In the genomic region with DNA sequence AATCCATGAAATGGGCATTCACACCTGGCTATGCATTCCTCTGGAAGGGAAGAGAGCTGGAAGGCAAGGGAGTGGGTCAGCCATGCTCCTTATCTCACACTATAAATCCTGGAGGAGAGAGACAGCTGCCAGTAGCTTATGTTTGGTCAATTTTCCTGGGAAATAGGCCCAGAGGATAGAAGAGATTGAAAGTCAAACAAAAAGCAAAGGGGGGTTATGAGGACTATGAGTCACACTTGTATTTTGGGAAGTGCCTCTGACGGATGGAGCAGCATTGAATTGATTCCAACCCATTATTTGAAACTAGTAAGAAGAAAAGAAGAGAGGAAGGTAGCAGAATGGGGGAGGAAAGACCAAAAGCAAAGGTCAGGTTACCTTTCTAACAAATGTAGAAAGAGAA, we compare ENCODE assay signal across 21 cellular contexts. TPM values are rescaled to one million over a fixed set of nuclear protein-coding genes. Genes with fewer than 3 reads are reported as not detected.
DNase-seq lines count a peak whose midpoint lies in the region; ATAC-seq, FAIRE-seq and TF ChIP-seq lines count a peak whose summit lies in the region.
"Had no signal": no experiment of that assay in that cellular context is flagged by ENCODE, and none has a peak within 500 bp of the region (broad histone marks: within the 10 kb centered on the region; RNA-seq: fewer than 3 reads in every experiment).

No MANE protein-coding gene starts in this region.

- BruUV-seq in HepG2 (replicated peaks; lab: Mats Ljungman, UMichigan) (no TSS peak), endothelial cell of umbilical vein (replicated peaks; lab: Mats Ljungman, UMichigan) (no TSS peak)

- dilution Hi-C loops in endothelial cell of umbilical vein (cut with MboI; ENCODE audit: extremely low pct_ligation_motif_present, low sequenced_read_pairs), result no loop called here

- H3K4me2 ChIP-seq in HepG2 (ENCODE audit: low read depth, low read length) (no peak overlapping the region), endothelial cell of umbilical vein (ENCODE audit: insufficient read depth, low read length) (peak overlapping the region; percentile 43)
- H3K4me2 ChIP-seq: hepatocyte had no signal

- peaks cover 6 to 27% (median 12%) of the 10 kb centered on the region in 4 donors for H3K36me3 ChIP-seq in liver (ENCODE audit: control insufficient read depth in 4 of 4, insufficient read depth in 3 of 4, low read depth in 1 of 4, low read length in 3 of 4)
- no peaks in the 10 kb centered on the region for H3K36me3 ChIP-seq in HepG2 (replicated peaks in 1 of 2; ENCODE audit: control insufficient read depth in 1 of 2, insufficient read depth in 2 of 2, low read length in 2 of 2)
- H3K36me3 ChIP-seq in endothelial cell of umbilical vein (ENCODE audit: control insufficient read depth in 2 of 2, extremely low read depth in 1 of 2, insufficient read depth in 2 of 2, low read length in 2 of 2), result peaks cover 3 to 6% of the 10 kb centered on the region in 2 experiments

- H3K9me3 ChIP-seq in liver (ENCODE audit: control insufficient read depth in 4 of 4, low read length in 3 of 4), result no peaks in the 10 kb centered on the region
- H3K9me3 ChIP-seq in HepG2 (ENCODE audit: low read length), result no peaks in the 10 kb centered on the region
- H3K9me3 ChIP-seq in endothelial cell of umbilical vein (replicated peaks; ENCODE audit: control insufficient read depth, insufficient read depth, low read length), result no peaks in the 10 kb centered on the region
- H3K9me3 ChIP-seq: pancreas had no signal

- no peak for TF ChIP-seq POLR2A in HepG2 (IDR thresholded peaks at IDR 0.05; ENCODE audit: insufficient read depth in 1 of 2, low read depth in 2 of 2, low read length in 2 of 2)
- no peak for TF ChIP-seq POLR2A in endothelial cell of umbilical vein (IDR thresholded peaks at IDR 0.05; ENCODE audit: low read depth, low read length)
- TF ChIP-seq POLR2A in GM12892 (IDR thresholded peaks at IDR 0.05; ENCODE audit: low read depth, low read length), result no peak

- intact Hi-C loops in HepG2 (cut with micrococcal nuclease; ENCODE audit: unreplicated experiment) (no loop called here), endothelial cell of umbilical vein (cut with micrococcal nuclease) (loop anchor here (1.0 to 10.0 kb wide), 2 partner anchors 9 to 577 kb away; a partner anchor contains a TSS)

- WGBS in liver, result 26% methylated on average over 1 of the region's 1 CpG
- WGBS in HepG2 (ENCODE audit: low lambda C conversion rate), result 3% methylated on average over 1 of the region's 1 CpG

- no peak for TF ChIP-seq EP300 in HepG2 (IDR thresholded peaks at IDR 0.05; ENCODE audit: low read depth in 2 of 2, low read length in 2 of 2)
- TF ChIP-seq EP300 in HepG2 (CRISPR knock-in tag; IDR thresholded peaks at IDR 0.05; ENCODE audit: borderline replicate concordance), result no peak

- CTCF ChIA-PET in HepG2 (lab: Yijun Ruan, JAX; ENCODE audit: low intra/inter-chr PET ratio, low total read pairs) (interaction anchor here (6.4 kb wide), 1 partner anchor 458 kb away, joined by 113 read pairs; no protein-coding TSS in a partner anchor), endothelial cell of umbilical vein (lab: Charles Lee) (interaction anchor here (0.7 to 8.2 kb wide), 10 partner anchors 8 to 800 kb away, joined by 3 to 125 read pairs (median 6); a partner anchor contains a TSS)

- in situ Hi-C loops in HepG2 (cut with HindIII; ENCODE audit: extremely low pct_ligation_motif_present, low pct_unique_long_range_greater_than_20kb), result loop anchor here (5.0 to 25.0 kb wide), 2 partner anchors 459 to 679 kb away; no protein-coding TSS in a partner anchor

- FAIRE-seq in HepG2 (lab: Jason Lieb, UNC), result no peak
- FAIRE-seq in endothelial cell of umbilical vein (lab: Jason Lieb, UNC), result no peak
- FAIRE-seq in GM12892 (lab: Jason Lieb, UNC), result no peak
- FAIRE-seq: pancreas had no signal

- no peak overlapping the region for H3K4me3 ChIP-seq in liver (ENCODE audit: low read depth in 1 of 3, low read length in 3 of 3)
- H3K4me3 ChIP-seq in HepG2 (replicated peaks in 1 of 3; ENCODE audit: insufficient read depth in 1 of 3, low read depth in 2 of 3, low read length in 3 of 3), result no peak overlapping the region
- H3K4me3 ChIP-seq in endothelial cell of umbilical vein (replicated peaks in 1 of 3; ENCODE audit: insufficient read depth in 1 of 3, low read depth in 1 of 3, low read length in 3 of 3), result no peak overlapping the region
- H3K4me3 ChIP-seq: hepatocyte, pancreas had no signal

- H3K9me1 ChIP-seq in endothelial cell of umbilical vein (replicated peaks; ENCODE audit: control insufficient read depth, extremely low read depth, insufficient read depth, low read length), result no peaks in the 10 kb centered on the region

- TF ChIP-seq CTCF in liver (IDR thresholded peaks at IDR 0.05; ENCODE audit: low read depth, low read length, missing input control), result no peak
- TF ChIP-seq CTCF in HepG2 (CRISPR knock-in tag; IDR thresholded peaks at IDR 0.05), result no peak
- no peak for TF ChIP-seq CTCF in endothelial cell of umbilical vein (IDR thresholded peaks at IDR 0.05; ENCODE audit: extremely low read depth in 1 of 2, insufficient read depth in 1 of 2, low read depth in 1 of 2, low read length in 2 of 2)

- H2AFZ ChIP-seq in HepG2 (ENCODE audit: low read length) (no peak overlapping the region), endothelial cell of umbilical vein (ENCODE audit: low read depth, low read length) (no peak overlapping the region)
- H2AFZ ChIP-seq: hepatocyte had no signal

- ATAC-seq in HepG2, result no peak
- peak; percentile 7 for ATAC-seq in left lobe of liver
- ATAC-seq: natural killer cell, pancreas, sciatic nerve had no signal

- no peak overlapping the region for H3K9ac ChIP-seq in liver (ENCODE audit: low read depth in 1 of 2, low read length in 2 of 2)
- no peak overlapping the region for H3K9ac ChIP-seq in HepG2 (ENCODE audit: insufficient read depth, low read depth, low read length)
- peak overlapping the region; percentile 28 for H3K9ac ChIP-seq in endothelial cell of umbilical vein (replicated peaks; ENCODE audit: extremely low read depth, insufficient read depth, low read length)

- DNase-seq in HepG2 (ENCODE audit: low spot score) (no peak), endothelial cell of umbilical vein (ENCODE audit: low read depth, low spot score) (peak; percentile 80), left lobe of liver (ENCODE audit: low spot score) (no peak), ureter (ENCODE audit: low spot score) (no peak), GM12892 (ENCODE audit: insufficient read length) (no peak)
- DNase-seq in effector CD4-positive, alpha-beta T cell, result no peak
- no peak for DNase-seq in stimulated activated CD4-positive, alpha-beta T cell treated with anti-CD3 and anti-CD28 coated beads, Interleukin-12 subunit alpha, Interleukin-12 subunit beta, amount 100 ng/mL, for 4 hours
- DNase-seq: ACHN; activated naive CD8-positive, alpha-beta T cell treated with anti-CD3 and anti-CD28 coated beads, Interleukin-2, amount 10 ng/mL, durations not matched to agents 7 days and 5 days; central memory CD4-positive, alpha-beta T cell; HFFc6; mesendoderm; natural killer cell; NCI-H1436; NCI-H748 treated with DMSO at 0.1 percent for 48 hours; pancreas; SHP77 had no signal

- no peaks in the 10 kb centered on the region for H3K79me2 ChIP-seq in HepG2 (ENCODE audit: insufficient read depth, low read length)
- H3K79me2 ChIP-seq in endothelial cell of umbilical vein (ENCODE audit: control insufficient read depth, insufficient read depth, low read length), result no peaks in the 10 kb centered on the region
- H3K79me2 ChIP-seq: hepatocyte had no signal

- peaks cover 4 to 13% (median 7%) of the 10 kb centered on the region in 4 donors for H3K4me1 ChIP-seq in liver (ENCODE audit: control insufficient read depth in 4 of 4, insufficient read depth in 4 of 4, low read length in 3 of 4)
- no peaks in the 10 kb centered on the region for H3K4me1 ChIP-seq in HepG2 (ENCODE audit: insufficient read depth, low read length)
- H3K4me1 ChIP-seq in endothelial cell of umbilical vein (ENCODE audit: control insufficient read depth, extremely low read depth, insufficient read depth, low read length), result peaks cover 56% of the 10 kb centered on the region

- TF ChIP-seq RAD21 in liver (IDR thresholded peaks at IDR 0.05) (no peak), HepG2 (CRISPR knock-in tag; IDR thresholded peaks at IDR 0.05) (no peak)

- POLR2A ChIA-PET in HepG2 (lab: Yijun Ruan, JAX), result no interaction called here
- POLR2A ChIA-PET in endothelial cell of umbilical vein (lab: Charles Lee), result no interaction called here

- H4K20me1 ChIP-seq in HepG2 (ENCODE audit: insufficient read depth, low read length) (no peaks in the 10 kb centered on the region), endothelial cell of umbilical vein (replicated peaks; ENCODE audit: control insufficient read depth, extremely low read depth, insufficient read depth, low read length) (no peaks in the 10 kb centered on the region)

- peak overlapping the region; percentile 18 to 37 for H3K27ac ChIP-seq in liver (ENCODE audit: low read depth in 1 of 2, low read length in 2 of 2)
- H3K27ac ChIP-seq in HepG2 (ENCODE audit: extremely low read length, insufficient read depth, low read length), result no peak overlapping the region
- H3K27ac ChIP-seq in endothelial cell of umbilical vein (ENCODE audit: insufficient read depth, low read depth, low read length), result peak overlapping the region; percentile 75
- H3K27ac ChIP-seq: C4-2B, hepatocyte, pancreas had no signal

- H3K27me3 ChIP-seq in liver (ENCODE audit: control insufficient read depth in 4 of 4, insufficient read depth in 4 of 4, low read length in 3 of 4), result no peaks in the 10 kb centered on the region
- H3K27me3 ChIP-seq in HepG2 (ENCODE audit: control insufficient read depth in 1 of 2, insufficient read depth in 2 of 2, low read length in 2 of 2), result no peaks in the 10 kb centered on the region
- no peaks in the 10 kb centered on the region for H3K27me3 ChIP-seq in endothelial cell of umbilical vein (ENCODE audit: control insufficient read depth in 2 of 2, insufficient read depth in 2 of 2, low read length in 2 of 2)
- H3K27me3 ChIP-seq: hepatocyte, pancreas had no signal

RNA-seq across cellular contexts. Expression of a gene that starts 25.0 kb away (rescaled TPM):
- total RNA-seq in liver (10 to 100 TPM; 32.3 to 94.5 TPM), HepG2 (2016; rRNA removed; fragmentation: Illumina TruSeq; extraction: Trizol) (0.27 and 0.46 TPM in 2 replicates), endothelial cell of umbilical vein (44.3 and 49.8 TPM in 2 replicates), left lobe of liver (33.9 TPM), ureter (105 TPM)
- polyA plus RNA-seq in liver (10 to 100 TPM; 16.5 to 33.1 TPM), HepG2 (2011; rRNA removed) (0.13 and 0.21 TPM in 2 replicates), endothelial cell of umbilical vein (36.0 and 37.4 TPM in 2 replicates)
- total RNA-seq in HepG2 (2016; cell fraction: cytosol; rRNA removed; fragmentation: Illumina TruSeq; extraction: Trizol; ENCODE audit: low read depth), result not detected in 2 replicates
- total RNA-seq in HepG2 (2016; cell fraction: insoluble cytoplasmic fraction; rRNA removed; fragmentation: Illumina TruSeq; extraction: Trizol), result 0.06 and 0.26 TPM in 2 replicates
- 0.10 and 0.15 TPM in 2 replicates for total RNA-seq in HepG2 (2016; cell fraction: membrane; rRNA removed; fragmentation: Illumina TruSeq; extraction: Trizol)
- total RNA-seq in HepG2 (2016; cell fraction: nucleus; rRNA removed; fragmentation: Illumina TruSeq; extraction: Trizol), result 0.78 and 0.81 TPM in 2 replicates
- polyA plus RNA-seq in HepG2 (2011; cell fraction: cytosol; rRNA removed), result 0.17 and 0.23 TPM in 2 replicates
- polyA plus RNA-seq in HepG2 (2011; cell fraction: nucleus; rRNA removed), result 0.29 and 0.31 TPM in 2 replicates
- 0.12 and 0.40 TPM in 2 replicates for polyA plus RNA-seq in HepG2 (2012)
- 0.03 TPM in 1 of 2 replicates, not detected in the other for polyA plus RNA-seq in HepG2 (2016; cell fraction: cytosol; fragmentation: Illumina TruSeq; extraction: Trizol; ENCODE audit: low read depth)
- polyA plus RNA-seq in HepG2 (2016; cell fraction: insoluble cytoplasmic fraction; fragmentation: Illumina TruSeq; extraction: Trizol; ENCODE audit: low read depth), result 0.11 and 0.15 TPM in 2 replicates
- 0.08 and 0.15 TPM in 2 replicates for polyA plus RNA-seq in HepG2 (2016; cell fraction: membrane; fragmentation: Illumina TruSeq; extraction: Trizol; ENCODE audit: low read depth)
- polyA plus RNA-seq in HepG2 (2016; cell fraction: nucleus; fragmentation: Illumina TruSeq; extraction: Trizol; ENCODE audit: insufficient read depth, low read depth), result 0.07 and 0.15 TPM in 2 replicates
- polyA minus RNA-seq in HepG2 (2011; rRNA and poly(A)+ RNA removed; ENCODE audit: low replicate concordance), result 0.74 and 44.9 TPM in 2 replicates
- 0.53 and 0.69 TPM in 2 replicates for polyA minus RNA-seq in HepG2 (2011; cell fraction: cytosol; rRNA and poly(A)+ RNA removed)
- 1.0 and 1.2 TPM in 2 replicates for polyA minus RNA-seq in HepG2 (2011; cell fraction: nucleus; rRNA and poly(A)+ RNA removed)
- polyA plus RNA-seq in endothelial cell of umbilical vein (2011; cell fraction: cytosol; rRNA removed), result 20.5 and 27.7 TPM in 2 replicates
- polyA plus RNA-seq in endothelial cell of umbilical vein (2011; cell fraction: nucleus; rRNA removed), result 70.0 and 83.4 TPM in 2 replicates
- polyA plus RNA-seq in endothelial cell of umbilical vein (2012), result 36.2 and 38.4 TPM in 2 replicates
- polyA minus RNA-seq in endothelial cell of umbilical vein, result 135 and 143 TPM in 2 replicates
- polyA minus RNA-seq in endothelial cell of umbilical vein (2011; cell fraction: cytosol; rRNA and poly(A)+ RNA removed), result 8.5 TPM
- polyA minus RNA-seq in endothelial cell of umbilical vein (2011; cell fraction: nucleus; rRNA and poly(A)+ RNA removed), result 148 and 169 TPM in 2 replicates
- polyA plus RNA-seq in GM12892 (2012; ENCODE audit: missing spikeins), result 19.9 TPM

Comparison
In these comparisons a context has a peak if more than half of its experiments do, and no peak if none do; other contexts are left out.
1. RNA of a gene that starts 25.0 kb away (total RNA-seq): 105 TPM in ureter (single experiment), 32.3 to 94.5 TPM in liver, 44.3 to 49.8 TPM in endothelial cell of umbilical vein and 33.9 TPM in left lobe of liver (single experiment); 0.06 to 0.81 TPM in HepG2; every median in the first group is over 10 times any median in the second.